8 cellular contexts compared by ENCODE assay signal in genomic region chr14:21068521-21069387, GRCh38. TPM values are rescaled to one million over a fixed set of nuclear protein-coding genes. Genes with fewer than 3 reads are reported as not detected.
DNase-seq lines count a peak whose midpoint lies in the region; ATAC-seq and TF ChIP-seq lines count a peak whose summit lies in the region.

No MANE protein-coding gene starts in this region.

- H3K4me1 Mint-ChIP-seq in MCF 10A (ENCODE audit: insufficient read depth, unreplicated experiment): peaks cover 26% of the 10 kb centered on the region

- peak overlapping the region; percentile 48 for H3K27ac ChIP-seq in iPS-18a (ENCODE audit: low read length)

- POLR2A ChIA-PET in MCF 10A (lab: Yijun Ruan, JAX): interaction anchor here (0.6 to 1.2 kb wide), 7 partner anchors 17 to 39 kb away, joined by 3 to 8 read pairs (median 4); no protein-coding TSS in a partner anchor

- H3K27me3 Mint-ChIP-seq in MCF 10A (ENCODE audit: insufficient read depth, unreplicated experiment): peaks cover 11% of the 10 kb centered on the region

- intact Hi-C loops in MCF 10A (cut with micrococcal nuclease): loop anchor here (1.0 to 10.0 kb wide), 3 partner anchors 36 to 489 kb away; no protein-coding TSS in a partner anchor

- H3K4me1 ChIP-seq in iPS-18a (ENCODE audit: control insufficient read depth, low read depth, low read length): peaks cover 17% of the 10 kb centered on the region

- peaks cover 12% of the 10 kb centered on the region for H3K36me3 ChIP-seq in iPS-18a (ENCODE audit: control insufficient read depth, low read depth, low read length)

- peak overlapping the region; percentile 69 for H3K4me3 ChIP-seq in iPS-18a (ENCODE audit: low read length)
- H3K4me3 ChIP-seq in retinal pigment epithelial cell (ENCODE audit: low read length): peak overlapping the region; percentile 78

- BruUV-seq in MCF 10A (replicated peaks; lab: Mats Ljungman, UMichigan): no TSS peak

- peaks cover 12% of the 10 kb centered on the region for H3K36me3 Mint-ChIP-seq in MCF 10A (ENCODE audit: insufficient read depth, unreplicated experiment)

- ATAC-seq in SK-N-SH treated with all-trans-retinoic acid at 6 μM for 48 hours (peak; percentile 26), HG03457 (IDR thresholded peaks at IDR 0.05; ENCODE audit: unreplicated experiment) (no peak), HG03469 (IDR thresholded peaks at IDR 0.05; ENCODE audit: unreplicated experiment) (no peak)

- H3K9me3 Mint-ChIP-seq in MCF 10A (ENCODE audit: unreplicated experiment): no peaks in the 10 kb centered on the region

- CTCF ChIA-PET in MCF 10A (lab: Yijun Ruan, JAX): interaction anchor here (0.6 to 4.8 kb wide), 23 partner anchors 13 to 640 kb away, joined by 3 to 127 read pairs (median 3); partner anchors contain the start of genes RNASE7 and TMEM253

- no peaks in the 10 kb centered on the region for H3K9me3 ChIP-seq in iPS-18a (ENCODE audit: control insufficient read depth, low read depth, low read length)

- no peak overlapping the region for H3K27ac Mint-ChIP-seq in MCF 10A (ENCODE audit: low read depth, unreplicated experiment)

- peak overlapping the region; percentile 83 for H3K4me3 Mint-ChIP-seq in MCF 10A (ENCODE audit: unreplicated experiment)

- peak; percentile 24 for TF ChIP-seq CTCF in MCF 10A (IDR thresholded peaks at IDR 0.05; ENCODE audit: unreplicated experiment)
- peak; percentile 72 for TF ChIP-seq CTCF in retinal pigment epithelial cell (conservative IDR thresholded peaks at IDR 0.05; ENCODE audit: low read depth, low read length)

- DNase-seq in ELR (ENCODE audit: low read depth) (peak; percentile 74), NCI-H1092 (lab: John Stamatoyannopoulos, UW) (peak; percentile 85), MCF 10A (ENCODE audit: unreplicated experiment) (peak; percentile 64), retinal pigment epithelial cell (ENCODE audit: low read depth) (no peak)

- peaks cover 16% of the 10 kb centered on the region for H3K27me3 ChIP-seq in iPS-18a (ENCODE audit: control insufficient read depth, insufficient read depth, low read length)

- H3K9ac ChIP-seq in iPS-18a (ENCODE audit: low read length): peak overlapping the region; percentile 89

TF ChIP-seq in SK-N-SH treated with all-trans-retinoic acid at 6 μM for 48 hours, 23 proteins besides CTCF, POLR2A, EP300 and RAD21:
- TF ChIP-seq ZC3H10 (CRISPR knock-in tag; IDR thresholded peaks at IDR 0.05): no peak

RNA-seq across cellular contexts. Expression of gene ARHGEF40, which starts 1.4 kb away (rescaled TPM):
- 3.6 and 6.7 TPM in 2 replicates for total RNA-seq in MCF 10A (2022)

RNA-seq across cellular contexts. Expression of gene RNASE8, which starts 11.1 kb away (rescaled TPM):
- total RNA-seq in MCF 10A (2022): not detected in 2 replicates

RNA-seq across cellular contexts. Expression of gene RNASE7, which starts 26.6 kb away (rescaled TPM):
- 10.9 and 11.8 TPM in 2 replicates for total RNA-seq in MCF 10A (2022)

RNA-seq across cellular contexts. Expression of gene ZNF219, which starts 29.7 kb away (rescaled TPM):
- total RNA-seq in MCF 10A (2022): 18.4 and 33.8 TPM in 2 replicates

RNA-seq across cellular contexts. Expression of gene TMEM253, which starts 32.1 kb away (rescaled TPM):
- total RNA-seq in MCF 10A (2022): 0.59 and 1.6 TPM in 2 replicates
